17 cellular contexts compared by ENCODE assay signal in genomic region chr6:26163733-26164505, GRCh38.
DNase-seq lines count a peak whose midpoint lies in the region; ATAC-seq, FAIRE-seq and TF ChIP-seq lines count a peak whose summit lies in the region.
"Had no signal": no experiment of that assay in that cellular context is flagged by ENCODE, and none has a peak within 500 bp of the region (broad histone marks: within the 10 kb centered on the region; RNA-seq: fewer than 3 reads in every experiment).

No MANE protein-coding gene starts in this region.

- DNase-seq in activated naive CD4-positive, alpha-beta T cell treated with anti-CD3 and anti-CD28 coated beads, Interleukin-2, amount 50 U/mL, for 72 hours (ENCODE audit: low spot score in 2 of 2), result no peak
- no peak for DNase-seq in Panc1 (ENCODE audit: low read depth, low spot score)
- no peak for DNase-seq in K562 (ENCODE audit: extremely low read depth in 1 of 4, low spot score in 3 of 4)
- no peak for DNase-seq in transverse colon
- no peak for DNase-seq in chondrocyte (ENCODE audit: low spot score)
- no peak for DNase-seq in posterior vena cava (ENCODE audit: low spot score)
- DNase-seq in NCI-H2171 (lab: John Stamatoyannopoulos, UW), result no peak
- DNase-seq: activated gamma-delta T cell, GDM1, NCI-H146, right cardiac atrium had no signal

- peak overlapping the region; percentile 84 for H3K27ac Mint-ChIP-seq in activated naive CD4-positive, alpha-beta T cell treated with anti-CD3 and anti-CD28 coated beads, Interleukin-2, amount 50 U/mL, for 24 hours
- H3K27ac Mint-ChIP-seq in activated naive CD4-positive, alpha-beta T cell treated with anti-CD3 and anti-CD28 coated beads, Interleukin-2, amount 50 U/mL, for 72 hours, result peak overlapping the region in 1 of 2 donors; percentile 4
- no peak overlapping the region for H3K27ac Mint-ChIP-seq in chondrocyte (ENCODE audit: unreplicated experiment)
- H3K27ac Mint-ChIP-seq: memory B cell had no signal

- POLR2A ChIA-PET in Panc1 (lab: Charles Lee), result interaction anchor here (0.7 kb wide), 1 partner anchor 53 kb away, joined by 3 read pairs; a partner anchor contains a TSS
- POLR2A ChIA-PET in K562 (lab: Yijun Ruan, JAX), result interaction anchor here (0.7 to 10.4 kb wide), 10 partner anchors 9 to 265 kb away, joined by 3 to 465 read pairs (median 5); a partner anchor contains a TSS

- peak; percentile 40; the same call in 1 of the 2 replicates for TF ChIP-seq POLR2A in K562 (conservative IDR thresholded peaks at IDR 0.05)
- peak; percentile 21 for TF ChIP-seq POLR2A in transverse colon (IDR thresholded peaks at IDR 0.05)

- H3K4me3 ChIP-seq in Panc1 (ENCODE audit: low read depth in 2 of 2, low read length in 2 of 2) (no peak overlapping the region), K562 (no peak overlapping the region), transverse colon (peak overlapping the region in 1 of 4 donors; percentile 23)
- H3K4me3 ChIP-seq: cardiac muscle cell, SJSA1 had no signal

- no peak for ATAC-seq in activated naive CD4-positive, alpha-beta T cell treated with anti-CD3 and anti-CD28 coated beads, Interleukin-2, amount 50 U/mL, for 72 hours
- ATAC-seq in Panc1, result no peak
- no peak for ATAC-seq in K562
- ATAC-seq: right cardiac atrium had no signal

- H3K27ac ChIP-seq in Panc1 (ENCODE audit: low read length) (peak overlapping the region; percentile 62; the same call in 1 of the 2 replicates), K562 (ENCODE audit: extremely low read depth, low read depth, low read length) (no peak overlapping the region), transverse colon (peak overlapping the region; percentile 15 to 72 (median 54))
- H3K27ac ChIP-seq: cardiac muscle cell, SJSA1 had no signal

- H3K4me1 Mint-ChIP-seq in activated naive CD4-positive, alpha-beta T cell treated with anti-CD3 and anti-CD28 coated beads, Interleukin-2, amount 50 U/mL, for 24 hours, result peaks cover 69% of the 10 kb centered on the region
- peaks cover 14% of the 10 kb centered on the region for H3K4me1 Mint-ChIP-seq in chondrocyte (ENCODE audit: low read depth)

- peaks cover 8% of the 10 kb centered on the region for H3K36me3 Mint-ChIP-seq in activated naive CD4-positive, alpha-beta T cell treated with anti-CD3 and anti-CD28 coated beads, Interleukin-2, amount 50 U/mL, for 24 hours
- peaks cover 10 to 20% of the 10 kb centered on the region in 2 donors for H3K36me3 Mint-ChIP-seq in activated naive CD4-positive, alpha-beta T cell treated with anti-CD3 and anti-CD28 coated beads, Interleukin-2, amount 50 U/mL, for 72 hours
- H3K36me3 Mint-ChIP-seq in chondrocyte (ENCODE audit: low read depth), result no peaks in the 10 kb centered on the region

- TF ChIP-seq CTCF in Panc1 (IDR thresholded peaks at IDR 0.05), result no peak
- no peak for TF ChIP-seq CTCF in K562 (IDR thresholded peaks at IDR 0.05 in 2 of 3, conservative IDR thresholded peaks at IDR 0.05 in 1 of 3; ENCODE audit: insufficient read depth in 2 of 3, low read depth in 1 of 3, low read length in 3 of 3)
- TF ChIP-seq CTCF in transverse colon (IDR thresholded peaks at IDR 0.05), result no peak
- no peak for TF ChIP-seq CTCF in chondrocyte (IDR thresholded peaks at IDR 0.05)

- H3K4me1 ChIP-seq in Panc1 (ENCODE audit: control insufficient read depth, insufficient read depth, low read length) (peaks cover 4% of the 10 kb centered on the region; the same call in 1 of the 2 replicates), K562 (replicated peaks in 1 of 2; ENCODE audit: control insufficient read depth in 2 of 2, insufficient read depth in 2 of 2, low read length in 2 of 2) (peaks cover 0 to 26% of the 10 kb centered on the region in 2 experiments; a peak in 3 of 5 replicates), transverse colon (peaks cover 0 to 46% (median 19%) of the 10 kb centered on the region in 4 donors)

- no peaks in the 10 kb centered on the region for H3K9me1 ChIP-seq in K562 (ENCODE audit: control insufficient read depth, insufficient read depth, low read length)

- CTCF ChIA-PET in Panc1 (lab: Charles Lee), result no interaction called here
- CTCF ChIA-PET in K562 (lab: Yijun Ruan, JAX; ENCODE audit: low intra/inter-chr PET ratio), result no interaction called here

- H2AFZ ChIP-seq in K562 (ENCODE audit: low read depth, low read length), result no peak overlapping the region

- H3K4me2 ChIP-seq in K562 (ENCODE audit: insufficient read depth, low read length), result no peak overlapping the region

- no peaks in the 10 kb centered on the region for H3K9me3 Mint-ChIP-seq in activated naive CD4-positive, alpha-beta T cell treated with anti-CD3 and anti-CD28 coated beads, Interleukin-2, amount 50 U/mL, for 24 hours
- no peaks in the 10 kb centered on the region for H3K9me3 Mint-ChIP-seq in activated naive CD4-positive, alpha-beta T cell treated with anti-CD3 and anti-CD28 coated beads, Interleukin-2, amount 50 U/mL, for 72 hours
- H3K9me3 Mint-ChIP-seq in chondrocyte (ENCODE audit: low read depth), result no peaks in the 10 kb centered on the region
- H3K9me3 Mint-ChIP-seq: memory B cell had no signal

- no peaks in the 10 kb centered on the region for H3K9me3 ChIP-seq in Panc1 (ENCODE audit: control insufficient read depth, insufficient read depth, low read depth, low read length)
- H3K9me3 ChIP-seq in K562 (replicated peaks; ENCODE audit: control insufficient read depth, insufficient read depth, low read depth, low read length), result no peaks in the 10 kb centered on the region
- no peaks in the 10 kb centered on the region for H3K9me3 ChIP-seq in transverse colon
- H3K9me3 ChIP-seq: SJSA1 had no signal

- no peaks in the 10 kb centered on the region; the same call in none of the 2 replicates for H3K36me3 ChIP-seq in Panc1 (ENCODE audit: control insufficient read depth, insufficient read depth, low read length)
- peaks cover 55% of the 10 kb centered on the region for H3K36me3 ChIP-seq in K562 (ENCODE audit: control insufficient read depth, insufficient read depth, low read length)
- no peaks in the 10 kb centered on the region for H3K36me3 ChIP-seq in transverse colon
- H3K36me3 ChIP-seq: cardiac muscle cell, SJSA1 had no signal

- intact Hi-C loops in Panc1 (cut with micrococcal nuclease; ENCODE audit: unreplicated experiment), result no loop called here
- intact Hi-C loops in K562 (cut with micrococcal nuclease), result no loop called here
- intact Hi-C loops in transverse colon (cut with DNase I; ENCODE audit: low total_unique reads), result no loop called here
- intact Hi-C loops in posterior vena cava (cut with DNase I), result no loop called here

- in situ Hi-C loops in Panc1 (cut with HindIII; ENCODE audit: low pct_unique_long_range_greater_than_20kb, low sequenced_read_pairs), result no loop called here
- in situ Hi-C loops in K562 (cut with MboI), result no loop called here
- in situ Hi-C loops in transverse colon (cut with MboI; ENCODE audit: low pct_ligation_motif_present in 1 of 4, low pct_unique_long_range_greater_than_20kb in 1 of 4, low sequenced_read_pairs in 3 of 4), result loop anchor here in 1 of 4 donors (25.0 kb wide), 1 partner anchor 973 kb away; a partner anchor contains a TSS

- H3K4me3 Mint-ChIP-seq in activated naive CD4-positive, alpha-beta T cell treated with anti-CD3 and anti-CD28 coated beads, Interleukin-2, amount 50 U/mL, for 24 hours, result peak overlapping the region; percentile 36
- no peak overlapping the region for H3K4me3 Mint-ChIP-seq in chondrocyte (ENCODE audit: unreplicated experiment)
- H3K4me3 Mint-ChIP-seq: memory B cell had no signal

- H3K9ac ChIP-seq in K562 (ENCODE audit: insufficient read depth in 1 of 2, low read depth in 2 of 2, low read length in 2 of 2), result peak overlapping the region in 1 of 2 experiments; percentile 45; a peak in 2 of 4 replicates

- TF ChIP-seq EP300 in K562 (IDR thresholded peaks at IDR 0.05; ENCODE audit: low read length) (no peak), transverse colon (IDR thresholded peaks at IDR 0.05; ENCODE audit: low read depth) (no peak)

- 63% methylated on average over 5 of the region's 5 CpGs for WGBS in K562 (ENCODE audit: insufficient coverage, low coverage, missing lambda C conversion rate)
- 33 to 45% methylated on average over 1 to 5 of the region's 5 CpGs for WGBS in transverse colon (ENCODE audit: low coverage in 1 of 2), 2 donors

- H4K20me1 ChIP-seq in K562 (replicated peaks; ENCODE audit: control insufficient read depth, insufficient read depth, low read length), result peaks cover 12% of the 10 kb centered on the region

- no peaks in the 10 kb centered on the region for H3K27me3 Mint-ChIP-seq in activated naive CD4-positive, alpha-beta T cell treated with anti-CD3 and anti-CD28 coated beads, Interleukin-2, amount 50 U/mL, for 24 hours
- no peaks in the 10 kb centered on the region for H3K27me3 Mint-ChIP-seq in chondrocyte (ENCODE audit: low read depth)
- H3K27me3 Mint-ChIP-seq: memory B cell had no signal

- peaks cover 68% of the 10 kb centered on the region for H3K79me2 ChIP-seq in K562 (ENCODE audit: control insufficient read depth, insufficient read depth, low read length)

- H3K27me3 ChIP-seq in Panc1 (ENCODE audit: control insufficient read depth, insufficient read depth, low read length) (no peaks in the 10 kb centered on the region), K562 (ENCODE audit: control insufficient read depth in 2 of 2, insufficient read depth in 2 of 2, low read length in 2 of 2) (no peaks in the 10 kb centered on the region), transverse colon (no peaks in the 10 kb centered on the region)
- H3K27me3 ChIP-seq: cardiac muscle cell, SJSA1 had no signal

- no peak for TF ChIP-seq RAD21 in K562 (CRISPR knock-in tag; conservative IDR thresholded peaks at IDR 0.05 in 1 of 2, IDR thresholded peaks at IDR 0.05 in 1 of 2)

- FAIRE-seq in K562 (lab: Jason Lieb, UNC), result no peak
- FAIRE-seq: D721Med, H54 had no signal

- BruUV-seq in Panc1 (replicated peaks; lab: Mats Ljungman, UMichigan) (no TSS peak), K562 (replicated peaks; lab: Mats Ljungman, UMichigan) (no TSS peak)

TF ChIP-seq in K562, 482 proteins besides CTCF, POLR2A, EP300 and RAD21 (continues in another document):
- TF ChIP-seq NFIC (IDR thresholded peaks at IDR 0.05), result peak; percentile 24
- TF ChIP-seq ZNF232 (CRISPR knock-in tag; IDR thresholded peaks at IDR 0.05), result no peak
- TF ChIP-seq PRMT5 (CRISPR knock-in tag; IDR thresholded peaks at IDR 0.05), result no peak
- TF ChIP-seq, protein P1, sequence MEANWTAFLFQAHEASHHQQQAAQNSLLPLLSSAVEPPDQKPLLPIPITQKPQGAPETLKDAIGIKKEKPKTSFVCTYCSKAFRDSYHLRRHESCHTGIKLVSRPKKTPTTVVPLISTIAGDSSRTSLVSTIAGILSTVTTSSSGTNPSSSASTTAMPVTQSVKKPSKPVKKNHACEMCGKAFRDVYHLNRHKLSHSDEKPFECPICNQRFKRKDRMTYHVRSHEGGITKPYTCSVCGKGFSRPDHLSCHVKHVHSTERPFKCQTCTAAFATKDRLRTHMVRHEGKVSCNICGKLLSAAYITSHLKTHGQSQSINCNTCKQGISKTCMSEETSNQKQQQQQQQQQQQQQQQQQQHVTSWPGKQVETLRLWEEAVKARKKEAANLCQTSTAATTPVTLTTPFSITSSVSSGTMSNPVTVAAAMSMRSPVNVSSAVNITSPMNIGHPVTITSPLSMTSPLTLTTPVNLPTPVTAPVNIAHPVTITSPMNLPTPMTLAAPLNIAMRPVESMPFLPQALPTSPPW (CRISPR knock-in tag; IDR thresholded peaks at IDR 0.05), result no peak
